In genomic region chr11:64146036-64146943, GRCh38 we compare ENCODE assay signal across 1 cellular context.
TF ChIP-seq lines count a peak whose summit lies in the region.

No MANE protein-coding gene starts in this region.

TF ChIP-seq in K562, 482 proteins besides CTCF, POLR2A, EP300 and RAD21 (continued from another document):
- no peak for TF ChIP-seq USF1 (CRISPR knock-in tag; IDR thresholded peaks at IDR 0.05)
- TF ChIP-seq ZNF143 (CRISPR knock-in tag; IDR thresholded peaks at IDR 0.05), result no peak
- TF ChIP-seq NEUROD1 (IDR thresholded peaks at IDR 0.05; ENCODE audit: borderline replicate concordance, low read depth, low read length, partially characterized antibody), result no peak
- TF ChIP-seq FOXK1 (CRISPR knock-in tag; IDR thresholded peaks at IDR 0.05; ENCODE audit: borderline replicate concordance), result no peak
- no peak for TF ChIP-seq NR3C1 (CRISPR knock-in tag; IDR thresholded peaks at IDR 0.05)
- no peak for TF ChIP-seq ZMIZ1 (IDR thresholded peaks at IDR 0.05; ENCODE audit: low read depth in 2 of 2, low read length in 2 of 2)
- TF ChIP-seq NBN (IDR thresholded peaks at IDR 0.05; ENCODE audit: low read depth), result no peak
- TF ChIP-seq KLF16 (IDR thresholded peaks at IDR 0.05), result 0 out of 2 replicates have a peak, but pooled peaks have one; percentile 51
- TF ChIP-seq SMARCC2 (IDR thresholded peaks at IDR 0.05; ENCODE audit: low read depth), result no peak
- TF ChIP-seq MTA1 (IDR thresholded peaks at IDR 0.05; ENCODE audit: borderline replicate concordance), result 0 out of 2 replicates have a peak, but pooled peaks have one; percentile 31
- no peak for TF ChIP-seq BRD9 (IDR thresholded peaks at IDR 0.05; ENCODE audit: low read depth, partially characterized antibody)
- no peak for TF ChIP-seq POLR2AphosphoS5 (IDR thresholded peaks at IDR 0.05; ENCODE audit: control insufficient read depth, insufficient read depth, low read depth, low read length)
- no peak for TF ChIP-seq SMARCE1 (IDR thresholded peaks at IDR 0.05)
- TF ChIP-seq, protein P1, sequence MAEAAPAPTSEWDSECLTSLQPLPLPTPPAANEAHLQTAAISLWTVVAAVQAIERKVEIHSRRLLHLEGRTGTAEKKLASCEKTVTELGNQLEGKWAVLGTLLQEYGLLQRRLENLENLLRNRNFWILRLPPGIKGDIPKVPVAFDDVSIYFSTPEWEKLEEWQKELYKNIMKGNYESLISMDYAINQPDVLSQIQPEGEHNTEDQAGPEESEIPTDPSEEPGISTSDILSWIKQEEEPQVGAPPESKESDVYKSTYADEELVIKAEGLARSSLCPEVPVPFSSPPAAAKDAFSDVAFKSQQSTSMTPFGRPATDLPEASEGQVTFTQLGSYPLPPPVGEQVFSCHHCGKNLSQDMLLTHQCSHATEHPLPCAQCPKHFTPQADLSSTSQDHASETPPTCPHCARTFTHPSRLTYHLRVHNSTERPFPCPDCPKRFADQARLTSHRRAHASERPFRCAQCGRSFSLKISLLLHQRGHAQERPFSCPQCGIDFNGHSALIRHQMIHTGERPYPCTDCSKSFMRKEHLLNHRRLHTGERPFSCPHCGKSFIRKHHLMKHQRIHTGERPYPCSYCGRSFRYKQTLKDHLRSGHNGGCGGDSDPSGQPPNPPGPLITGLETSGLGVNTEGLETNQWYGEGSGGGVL (CRISPR knock-in tag; IDR thresholded peaks at IDR 0.05), result no peak
- TF ChIP-seq RBBP5 (IDR thresholded peaks at IDR 0.05; ENCODE audit: borderline replicate concordance, insufficient read depth, low read length, poor library complexity, severe bottlenecking), result no peak
- TF ChIP-seq HDGF (IDR thresholded peaks at IDR 0.05), result peak; percentile 77; the same call in 1 of the 2 replicates
- TF ChIP-seq, protein P2, sequence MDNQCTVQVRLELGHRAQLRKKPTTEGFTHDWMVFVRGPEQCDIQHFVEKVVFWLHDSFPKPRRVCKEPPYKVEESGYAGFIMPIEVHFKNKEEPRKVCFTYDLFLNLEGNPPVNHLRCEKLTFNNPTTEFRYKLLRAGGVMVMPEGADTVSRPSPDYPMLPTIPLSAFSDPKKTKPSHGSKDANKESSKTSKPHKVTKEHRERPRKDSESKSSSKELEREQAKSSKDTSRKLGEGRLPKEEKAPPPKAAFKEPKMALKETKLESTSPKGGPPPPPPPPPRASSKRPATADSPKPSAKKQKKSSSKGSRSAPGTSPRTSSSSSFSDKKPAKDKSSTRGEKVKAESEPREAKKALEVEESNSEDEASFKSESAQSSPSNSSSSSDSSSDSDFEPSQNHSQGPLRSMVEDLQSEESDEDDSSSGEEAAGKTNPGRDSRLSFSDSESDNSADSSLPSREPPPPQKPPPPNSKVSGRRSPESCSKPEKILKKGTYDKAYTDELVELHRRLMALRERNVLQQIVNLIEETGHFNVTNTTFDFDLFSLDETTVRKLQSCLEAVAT (IDR thresholded peaks at IDR 0.05), result 0 out of 4 replicates have a peak, but pooled peaks have one; percentile 23 to 24
- TF ChIP-seq TEAD1 (CRISPR knock-in tag; IDR thresholded peaks at IDR 0.05), result no peak
- TF ChIP-seq GATAD2B (IDR thresholded peaks at IDR 0.05; ENCODE audit: borderline replicate concordance), result no peak
- TF ChIP-seq ZNF274 (IDR thresholded peaks at IDR 0.05; ENCODE audit: borderline replicate concordance, low read depth, low read length), result no peak
- TF ChIP-seq ZNF324 (CRISPR knock-in tag; IDR thresholded peaks at IDR 0.05), result no peak
- TF ChIP-seq NR2C1 (IDR thresholded peaks at IDR 0.05), result peak; percentile 55; the same call in 1 of the 2 replicates
- no peak for TF ChIP-seq NR2C1 (tag; IDR thresholded peaks at IDR 0.05)
- TF ChIP-seq, protein P3, sequence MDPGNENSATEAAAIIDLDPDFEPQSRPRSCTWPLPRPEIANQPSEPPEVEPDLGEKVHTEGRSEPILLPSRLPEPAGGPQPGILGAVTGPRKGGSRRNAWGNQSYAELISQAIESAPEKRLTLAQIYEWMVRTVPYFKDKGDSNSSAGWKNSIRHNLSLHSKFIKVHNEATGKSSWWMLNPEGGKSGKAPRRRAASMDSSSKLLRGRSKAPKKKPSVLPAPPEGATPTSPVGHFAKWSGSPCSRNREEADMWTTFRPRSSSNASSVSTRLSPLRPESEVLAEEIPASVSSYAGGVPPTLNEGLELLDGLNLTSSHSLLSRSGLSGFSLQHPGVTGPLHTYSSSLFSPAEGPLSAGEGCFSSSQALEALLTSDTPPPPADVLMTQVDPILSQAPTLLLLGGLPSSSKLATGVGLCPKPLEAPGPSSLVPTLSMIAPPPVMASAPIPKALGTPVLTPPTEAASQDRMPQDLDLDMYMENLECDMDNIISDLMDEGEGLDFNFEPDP (CRISPR knock-in tag; IDR thresholded peaks at IDR 0.05), result no peak
- TF ChIP-seq ZFP30 (CRISPR knock-in tag; IDR thresholded peaks at IDR 0.05; ENCODE audit: borderline replicate concordance), result no peak
- TF ChIP-seq EHMT2 (IDR thresholded peaks at IDR 0.05), result 0 out of 2 replicates have a peak, but pooled peaks have one; percentile 13
- no peak for TF ChIP-seq L3MBTL2 (IDR thresholded peaks at IDR 0.05)
- no peak for TF ChIP-seq TCF7 (IDR thresholded peaks at IDR 0.05; ENCODE audit: borderline replicate concordance)
- TF ChIP-seq ELF2 (CRISPR knock-in tag; IDR thresholded peaks at IDR 0.05), result no peak
